Comparison of ENCODE assay signal across 1 cellular context in genomic region chr7:82678259-82678658, GRCh38.
TF ChIP-seq lines count a peak whose summit lies in the region.

No MANE protein-coding gene starts in this region.

TF ChIP-seq in GM23338, 12 proteins besides CTCF, POLR2A, EP300 and RAD21 (continued from another document):
- no peak for TF ChIP-seq EZH2phosphoT487 (IDR thresholded peaks at IDR 0.05; ENCODE audit: unreplicated experiment)
- no peak for TF ChIP-seq STAT1 (IDR thresholded peaks at IDR 0.05; ENCODE audit: unreplicated experiment)
- no peak for TF ChIP-seq REST (IDR thresholded peaks at IDR 0.05; ENCODE audit: unreplicated experiment)
- no peak for TF ChIP-seq EZH2 (IDR thresholded peaks at IDR 0.05; ENCODE audit: low read depth, unreplicated experiment)
- TF ChIP-seq JUNB (IDR thresholded peaks at IDR 0.05; ENCODE audit: unreplicated experiment) = no peak
- no peak for TF ChIP-seq ZNF114 (CRISPR knock-in tag; IDR thresholded peaks at IDR 0.05)
- no peak for TF ChIP-seq NANOG (IDR thresholded peaks at IDR 0.05; ENCODE audit: borderline replicate concordance)
